1 cellular context compared by ENCODE assay signal in genomic region chr13:37910790-37911189, GRCh38.
TF ChIP-seq lines count a peak whose summit lies in the region.

No MANE protein-coding gene starts in this region.

TF ChIP-seq in H1, 55 proteins besides CTCF, POLR2A, EP300 and RAD21:
- TF ChIP-seq SRF (IDR thresholded peaks at IDR 0.05; ENCODE audit: low read depth, low read length) (no peak), NRF1 (IDR thresholded peaks at IDR 0.05; ENCODE audit: low read depth, low read length) (no peak), KDM5A (IDR thresholded peaks at IDR 0.05; ENCODE audit: low read length) (no peak), RNF2 (IDR thresholded peaks at IDR 0.05; ENCODE audit: borderline replicate concordance, low read depth, low read length, missing control alignments, poor library complexity, severe bottlenecking) (no peak), NANOG (IDR thresholded peaks at IDR 0.05; ENCODE audit: insufficient read depth, low read depth, low read length, poor library complexity, severe bottlenecking) (no peak), POU5F1 (IDR thresholded peaks at IDR 0.05; ENCODE audit: low read depth, low read length) (no peak), GTF2F1 (IDR thresholded peaks at IDR 0.05; ENCODE audit: borderline replicate concordance, low read depth, low read length) (no peak), TEAD4 (IDR thresholded peaks at IDR 0.05; ENCODE audit: low read depth, low read length) (no peak), ATF2 (IDR thresholded peaks at IDR 0.05; ENCODE audit: low read length) (no peak), JUND (IDR thresholded peaks at IDR 0.05; ENCODE audit: low read length) (no peak)
TF ChIP-seq in H1: peak in this region for 0.
